Comparison of ENCODE assay signal across 23 cellular contexts in genomic region chr12:81729781-81730180, GRCh38. TPM values are rescaled to one million over a fixed set of nuclear protein-coding genes. Genes with fewer than 3 reads are reported as not detected.
DNase-seq lines count a peak whose midpoint lies in the region; ATAC-seq and TF ChIP-seq lines count a peak whose summit lies in the region.
"Had no signal": no experiment of that assay in that cellular context is flagged by ENCODE, and none has a peak within 500 bp of the region (broad histone marks: within the 10 kb centered on the region; RNA-seq: fewer than 3 reads in every experiment).

No MANE protein-coding gene starts in this region.

- H3K4me3 ChIP-seq in right atrium auricular region (no peak overlapping the region), heart right ventricle (no peak overlapping the region), retinal pigment epithelial cell (ENCODE audit: low read length) (no peak overlapping the region)
- H3K4me3 ChIP-seq: A549; BLaER1 treated with 17β-estradiol and CSF1 and Interleukin-3, amounts not matched to agents 10 nM and 100 nM; HAP-1 had no signal

- no peak for DNase-seq in Right ventricle myocardium superior
- no peak for DNase-seq in right atrium auricular region (ENCODE audit: low spot score)
- peak in 1 of 2 donors; percentile 4 for DNase-seq in heart right ventricle
- DNase-seq in retinal pigment epithelial cell (ENCODE audit: low read depth) = peak; percentile 3
- no peak for DNase-seq in posterior vena cava (ENCODE audit: low spot score)
- no peak for DNase-seq in GM19238 (ENCODE audit: insufficient read length, low spot score)
- DNase-seq: 8988T; ACHN; AML-193; BE2C; CD4-positive, alpha-beta T cell; CD8-positive, alpha-beta memory T cell; DMS 273 treated with DMSO at 0.1 percent for 48 hours; DMS53; DMS79 treated with DMSO at 0.1 percent for 48 hours; GF-D8; GOT3; HFFc6 had no signal

- WGBS in heart right ventricle, 2 donors = 40 to 55% methylated on average over 2 of the region's 2 CpGs

- H3K27ac ChIP-seq in right atrium auricular region = no peak overlapping the region
- H3K27ac ChIP-seq in heart right ventricle = peak overlapping the region in 5 of 10 donors; percentile 26 to 60 (median 49)
- H3K27ac ChIP-seq: A549; BLaER1 treated with 17β-estradiol and CSF1 and Interleukin-3, amounts not matched to agents 10 nM and 100 nM had no signal

- H3K27me3 ChIP-seq in right atrium auricular region = no peaks in the 10 kb centered on the region
- no peaks in the 10 kb centered on the region for H3K27me3 ChIP-seq in heart right ventricle
- H3K27me3 ChIP-seq: BE2C; BLaER1 treated with 17β-estradiol and CSF1 and Interleukin-3, amounts not matched to agents 10 nM and 100 nM had no signal

- H3K9me3 ChIP-seq in right atrium auricular region (no peaks in the 10 kb centered on the region), heart right ventricle (no peaks in the 10 kb centered on the region)
- H3K9me3 ChIP-seq: A549; BE2C; BLaER1 treated with 17β-estradiol and CSF1 and Interleukin-3, amounts not matched to agents 10 nM and 100 nM; HAP-1 had no signal

- ATAC-seq in Right ventricle myocardium superior (ENCODE audit: poor library complexity) (peak; percentile 95), heart right ventricle (peak in 5 of 8 donors; percentile 58 to 89 (median 82))
- ATAC-seq: A549 had no signal

- no peaks in the 10 kb centered on the region for H3K4me1 ChIP-seq in right atrium auricular region
- H3K4me1 ChIP-seq in heart right ventricle = peaks cover 0 to 9% (median 0%) of the 10 kb centered on the region in 9 donors
- H3K4me1 ChIP-seq: A549; BE2C; BLaER1 treated with 17β-estradiol and CSF1 and Interleukin-3, amounts not matched to agents 10 nM and 100 nM had no signal

- H3K36me3 ChIP-seq in right atrium auricular region (no peaks in the 10 kb centered on the region), heart right ventricle (no peaks in the 10 kb centered on the region)
- H3K36me3 ChIP-seq: BE2C; BLaER1 treated with 17β-estradiol and CSF1 and Interleukin-3, amounts not matched to agents 10 nM and 100 nM; HAP-1 had no signal

- intact Hi-C loops in Right ventricle myocardium superior (cut with DNase I) (no loop called here), heart right ventricle (cut with DNase I) (no loop called here), posterior vena cava (cut with DNase I) (no loop called here)

- TF ChIP-seq CTCF in right atrium auricular region (IDR thresholded peaks at IDR 0.05) (no peak), heart right ventricle (IDR thresholded peaks at IDR 0.05) (no peak), retinal pigment epithelial cell (conservative IDR thresholded peaks at IDR 0.05; ENCODE audit: low read depth, low read length) (no peak)

RNA-seq across cellular contexts. Expression of gene PPFIA2, which starts 29.4 kb away (rescaled TPM):
- total RNA-seq in Right ventricle myocardium superior (0.35 TPM), right atrium auricular region (under 1 TPM; 0.20 to 0.48 TPM), heart right ventricle (1 to 10 TPM in 2 of 10 donors, under 1 TPM in 7, not detected in 1; 0.28 to 1.3 (median 0.60) TPM), posterior vena cava (10 to 100 TPM; 22.6 to 62.6 TPM)
- under 1 TPM; 0.15 to 0.32 TPM for polyA plus RNA-seq in heart right ventricle
- total RNA-seq: CD4-positive, alpha-beta T cell; CD8-positive, alpha-beta memory T cell; G401; HFFc6 had no signal
- polyA plus RNA-seq: A549; CD14-positive monocyte; CD8-positive, alpha-beta memory T cell had no signal

Comparison
In these comparisons a context has a peak if more than half of its experiments do, and no peak if none do; other contexts are left out.
1. RNA of gene PPFIA2, which starts 29.4 kb away (total RNA-seq): 22.6 to 62.6 TPM in posterior vena cava; 0.28 to 1.3 TPM in heart right ventricle, 0.20 to 0.48 TPM in right atrium auricular region and 0.35 TPM in Right ventricle myocardium superior (single experiment); every median in the first group is over 10 times any median in the second.